Comparison of ENCODE assay signal across 21 cellular contexts in genomic region chr1:172601046-172601630, GRCh38. TPM values are rescaled to one million over a fixed set of nuclear protein-coding genes. Genes with fewer than 3 reads are reported as not detected.
"Had no signal": no experiment of that assay in that cellular context is flagged by ENCODE, and none has a peak within 500 bp of the region (broad histone marks: within the 10 kb centered on the region; RNA-seq: fewer than 3 reads in every experiment).

No MANE protein-coding gene starts in this region.

- DNase-seq: activated B cell treated with CpG ODN at 0.5 μM for 24 hours; activated CD4-positive, alpha-beta memory T cell treated with anti-CD3 and anti-CD28 coated beads, Interleukin-2, amount 10 ng/mL, durations not matched to agents 7 days and 5 days; activated CD4-positive, alpha-beta T cell treated with anti-CD3 and anti-CD28 coated beads for 48 hours; activated CD8-positive, alpha-beta memory T cell treated with anti-CD3 and anti-CD28 coated beads, Interleukin-2, amount 10 ng/mL, durations not matched to agents 7 days and 5 days; activated naive CD4-positive, alpha-beta T cell treated with Interleukin-2 at 50 U/mL for 16 hours; brain microvascular endothelial cell; gastrocnemius medialis; head of caudate nucleus; left lung; midbrain; psoas muscle; stimulated activated CD4-positive, alpha-beta T cell treated with anti-CD3 and anti-CD28 coated beads, Interleukin-4, amount 100 ng/mL, for 24 hours had no signal

- H3K4me1 Mint-ChIP-seq: activated B cell treated with CpG ODN at 0.5 μM for 24 hours; activated CD8-positive, alpha-beta memory T cell treated with anti-CD3 and anti-CD28 coated beads, Interleukin-2, amount 10 ng/mL, durations not matched to agents 7 days and 5 days; neural crest cell had no signal

- H3K27ac Mint-ChIP-seq: activated B cell treated with CpG ODN at 0.5 μM for 24 hours; activated CD4-positive, alpha-beta memory T cell treated with anti-CD3 and anti-CD28 coated beads, Interleukin-2, amount 10 ng/mL, durations not matched to agents 7 days and 5 days; activated CD8-positive, alpha-beta memory T cell treated with anti-CD3 and anti-CD28 coated beads, Interleukin-2, amount 10 ng/mL, durations not matched to agents 7 days and 5 days; activated T-helper 2 cell treated with anti-CD3 and anti-CD28 coated beads, Interferon-gamma antibody, Interleukin-2, Interleukin-4, amounts not matched to agents 10 μg/mL and 5 μg/mL and 100 μg/mL, durations not matched to agents 14 hours and 24 hours and 36 hours; stimulated activated effector memory CD8-positive, alpha-beta T cell treated with anti-CD3 and anti-CD28 coated beads, Interleukin-12 subunit alpha, Interleukin-12 subunit beta, amount 100 ng/mL, for 72 hours had no signal

- H3K9me3 Mint-ChIP-seq: activated B cell treated with CpG ODN at 0.5 μM for 24 hours; activated CD4-positive, alpha-beta memory T cell treated with anti-CD3 and anti-CD28 coated beads, Interleukin-2, amount 10 ng/mL, durations not matched to agents 7 days and 5 days; activated T-helper 2 cell treated with anti-CD3 and anti-CD28 coated beads, Interferon-gamma antibody, Interleukin-2, Interleukin-4, amounts not matched to agents 10 μg/mL and 5 μg/mL and 100 μg/mL, durations not matched to agents 14 hours and 24 hours and 36 hours; neural crest cell; stimulated activated effector memory CD8-positive, alpha-beta T cell treated with anti-CD3 and anti-CD28 coated beads, Interleukin-12 subunit alpha, Interleukin-12 subunit beta, amount 100 ng/mL, for 72 hours; T-helper 2 cell treated with Interferon-gamma antibody and Interleukin-4, amounts not matched to agents 5 μg/mL and 100 μg/mL, for 36 hours had no signal

- H3K4me3 Mint-ChIP-seq: activated B cell treated with CpG ODN at 0.5 μM for 24 hours; activated CD4-positive, alpha-beta memory T cell treated with anti-CD3 and anti-CD28 coated beads, Interleukin-2, amount 10 ng/mL, durations not matched to agents 7 days and 5 days; activated CD8-positive, alpha-beta memory T cell treated with anti-CD3 and anti-CD28 coated beads, Interleukin-2, amount 10 ng/mL, durations not matched to agents 7 days and 5 days; neural crest cell; stimulated activated effector memory CD8-positive, alpha-beta T cell treated with anti-CD3 and anti-CD28 coated beads, Interleukin-12 subunit alpha, Interleukin-12 subunit beta, amount 100 ng/mL, for 72 hours; T-helper 2 cell treated with Interferon-gamma antibody and Interleukin-4, amounts not matched to agents 5 μg/mL and 100 μg/mL, for 36 hours had no signal

- ATAC-seq: activated CD8-positive, alpha-beta memory T cell treated with anti-CD3 and anti-CD28 coated beads, Interleukin-2, amount 10 ng/mL, durations not matched to agents 7 days and 5 days; gastrocnemius medialis; left lung; psoas muscle; right cardiac atrium; stimulated activated effector memory CD8-positive, alpha-beta T cell treated with anti-CD3 and anti-CD28 coated beads, Interleukin-12 subunit alpha, Interleukin-12 subunit beta, amount 100 ng/mL, for 72 hours had no signal

- H3K27me3 Mint-ChIP-seq: activated B cell treated with CpG ODN at 0.5 μM for 24 hours; activated CD4-positive, alpha-beta memory T cell treated with anti-CD3 and anti-CD28 coated beads, Interleukin-2, amount 10 ng/mL, durations not matched to agents 7 days and 5 days; activated CD8-positive, alpha-beta memory T cell treated with anti-CD3 and anti-CD28 coated beads, Interleukin-2, amount 10 ng/mL, durations not matched to agents 7 days and 5 days had no signal

RNA-seq across cellular contexts. Expression of gene FASLG, which starts 57.8 kb away (rescaled TPM):
- total RNA-seq: activated B cell treated with CpG ODN at 0.5 μM for 24 hours, gastrocnemius medialis, kidney epithelial cell, lung microvascular endothelial cell, neural crest cell, osteoblast, thoracic aorta had no signal
